8 cellular contexts compared by ENCODE assay signal in genomic region chr17:76735006-76735405, GRCh38. TPM values are rescaled to one million over a fixed set of nuclear protein-coding genes. Genes with fewer than 3 reads are reported as not detected.
DNase-seq lines count a peak whose midpoint lies in the region; ATAC-seq and TF ChIP-seq lines count a peak whose summit lies in the region.

No MANE protein-coding gene starts in this region.

- 10 to 18% (median 10%) methylated on average over 5 of the region's 5 CpGs for WGBS in psoas muscle, 3 donors

- peaks cover 0 to 58% of the 10 kb centered on the region in 2 donors for H3K36me3 ChIP-seq in psoas muscle (ENCODE audit: insufficient read depth in 1 of 2, low read depth in 1 of 2)

- peaks cover 52% of the 10 kb centered on the region for H3K4me1 Mint-ChIP-seq in activated CD4-positive, alpha-beta T cell treated with anti-CD3 and anti-CD28 coated beads for 36 hours

- no peak for DNase-seq in activated CD4-positive, alpha-beta T cell treated with anti-CD3 and anti-CD28 coated beads for 36 hours
- no peak for DNase-seq in activated CD4-positive, alpha-beta T cell treated with anti-CD3 and anti-CD28 coated beads for 4 hours
- peak; percentile 66 for DNase-seq in RKO (ENCODE audit: low spot score)
- peak; percentile 62 to 68 for DNase-seq in erythroblast (lab: John Stamatoyannopoulos, UW)
- no peak for DNase-seq in psoas muscle
- no peak for DNase-seq in anterior cingulate cortex (lab: John Stamatoyannopoulos, UW)
- DNase-seq in mesenteric fat pad (ENCODE audit: low spot score), result no peak
- no peak for DNase-seq in NK-92 treated with Interleukin-12 subunit alpha and Interleukin-12 subunit beta, amount 100 ng/mL, for 24 hours (lab: John Stamatoyannopoulos, UW)

- no peak for ATAC-seq in activated CD4-positive, alpha-beta T cell treated with anti-CD3 and anti-CD28 coated beads for 36 hours
- ATAC-seq in psoas muscle, result no peak

- H3K4me3 Mint-ChIP-seq in activated CD4-positive, alpha-beta T cell treated with anti-CD3 and anti-CD28 coated beads for 36 hours, result peak overlapping the region; percentile 85

- peak overlapping the region; percentile 89 for H3K27ac ChIP-seq in psoas muscle

- intact Hi-C loops in activated CD4-positive, alpha-beta T cell treated with anti-CD3 and anti-CD28 coated beads for 36 hours (cut with DNase I, micrococcal nuclease), result loop anchor here (1.0 to 10.0 kb wide), 10 partner anchors 178 to 1960 kb away; partner anchors contain the start of genes ACOX1 (in 1 of the 2), NAT9 (in 1 of the 2), SEC14L1 (in 1 of the 2) and TEN1 (in 1 of the 2)
- intact Hi-C loops in psoas muscle (cut with DNase I), result no loop called here

- H3K9me3 ChIP-seq in psoas muscle, result no peaks in the 10 kb centered on the region

- H3K27me3 Mint-ChIP-seq in activated CD4-positive, alpha-beta T cell treated with anti-CD3 and anti-CD28 coated beads for 36 hours, result no peaks in the 10 kb centered on the region

- CTCF ChIA-PET in activated CD4-positive, alpha-beta T cell treated with anti-CD3 and anti-CD28 coated beads for 36 hours (lab: Charles Lee), result interaction anchor here (0.7 kb wide), 1 partner anchor 176 kb away, joined by 5 read pairs; no protein-coding TSS in a partner anchor

- POLR2A ChIA-PET in activated CD4-positive, alpha-beta T cell treated with anti-CD3 and anti-CD28 coated beads for 36 hours (lab: Charles Lee), result interaction anchor here (0.6 to 1.3 kb wide), 5 partner anchors 8 to 1554 kb away, joined by 3 to 9 read pairs (median 4); no protein-coding TSS in a partner anchor

- peaks cover 62% of the 10 kb centered on the region for H3K36me3 Mint-ChIP-seq in activated CD4-positive, alpha-beta T cell treated with anti-CD3 and anti-CD28 coated beads for 36 hours (ENCODE audit: low read depth)

- TF ChIP-seq POLR2A in erythroblast (IDR thresholded peaks at IDR 0.05; ENCODE audit: low read length), result no peak

- peaks cover 50% of the 10 kb centered on the region for H3K4me1 ChIP-seq in psoas muscle

- no peak for TF ChIP-seq CTCF in psoas muscle (IDR thresholded peaks at IDR 0.05)

- peak overlapping the region; percentile 72 for H3K4me3 ChIP-seq in psoas muscle

- H3K27ac Mint-ChIP-seq in activated CD4-positive, alpha-beta T cell treated with anti-CD3 and anti-CD28 coated beads for 36 hours, result peak overlapping the region; percentile 96

- H3K27me3 ChIP-seq in psoas muscle (ENCODE audit: insufficient read depth in 3 of 3, low read length in 2 of 3), result no peaks in the 10 kb centered on the region

- no peaks in the 10 kb centered on the region for H3K9me3 Mint-ChIP-seq in activated CD4-positive, alpha-beta T cell treated with anti-CD3 and anti-CD28 coated beads for 36 hours (ENCODE audit: low read depth)

RNA-seq across cellular contexts. Expression of gene SRSF2, which starts 2.1 kb away (rescaled TPM):
- total RNA-seq in activated CD4-positive, alpha-beta T cell treated with anti-CD3 and anti-CD28 coated beads for 36 hours, result 100 to 1,000 TPM; 335 to 340 TPM
- 100 to 1,000 TPM in 2 of 4 donors, 10 to 100 TPM in 2; 57.9 to 128 (median 90.6) TPM for total RNA-seq in psoas muscle
- polyA plus RNA-seq in psoas muscle, result 100 to 1,000 TPM in 2 of 3 donors, 10 to 100 TPM in 1; 81.9 to 135 (median 118) TPM
- 179 TPM for total RNA-seq in mesenteric fat pad

RNA-seq across cellular contexts. Expression of gene MFSD11, which starts 2.9 kb away (rescaled TPM):
- 10 to 100 TPM; 10.3 to 15.1 TPM for total RNA-seq in activated CD4-positive, alpha-beta T cell treated with anti-CD3 and anti-CD28 coated beads for 36 hours
- total RNA-seq in psoas muscle (10 to 100 TPM; 18.7 to 26.5 (median 22.0) TPM), mesenteric fat pad (23.2 TPM)
- polyA plus RNA-seq in psoas muscle, result 10 to 100 TPM; 10.1 to 27.4 (median 10.3) TPM

RNA-seq across cellular contexts. Expression of gene METTL23, which starts 8.4 kb away (rescaled TPM):
- total RNA-seq in activated CD4-positive, alpha-beta T cell treated with anti-CD3 and anti-CD28 coated beads for 36 hours, result 10 to 100 TPM; 18.9 to 25.3 TPM
- total RNA-seq in psoas muscle, result 10 to 100 TPM; 19.0 to 27.0 (median 24.3) TPM
- polyA plus RNA-seq in psoas muscle, result 10 to 100 TPM; 30.8 to 54.0 (median 36.5) TPM
- total RNA-seq in mesenteric fat pad, result 32.2 TPM

RNA-seq across cellular contexts. Expression of gene JMJD6, which starts 8.6 kb away (rescaled TPM):
- 10 to 100 TPM; 51.3 to 65.5 TPM for total RNA-seq in activated CD4-positive, alpha-beta T cell treated with anti-CD3 and anti-CD28 coated beads for 36 hours
- total RNA-seq in psoas muscle (10 to 100 TPM; 30.8 to 61.9 (median 53.6) TPM), mesenteric fat pad (55.3 TPM)
- polyA plus RNA-seq in psoas muscle, result 10 to 100 TPM; 32.3 to 81.9 (median 51.6) TPM

RNA-seq across cellular contexts. Expression of gene MXRA7, which starts 24.2 kb away (rescaled TPM):
- total RNA-seq in activated CD4-positive, alpha-beta T cell treated with anti-CD3 and anti-CD28 coated beads for 36 hours, result 10 to 100 TPM; 18.4 to 20.2 TPM
- total RNA-seq in psoas muscle (10 to 100 TPM; 40.8 to 75.1 (median 52.0) TPM), mesenteric fat pad (193 TPM)
- 10 to 100 TPM; 34.6 to 43.2 (median 37.6) TPM for polyA plus RNA-seq in psoas muscle

Comparison
In these comparisons a context has a peak if more than half of its experiments do, and no peak if none do; other contexts are left out.
1. DNase-seq: peak in RKO (single experiment) and erythroblast (2 of 2); none in activated CD4-positive, alpha-beta T cell treated with anti-CD3 and anti-CD28 coated beads for 36 hours (single experiment), activated CD4-positive, alpha-beta T cell treated with anti-CD3 and anti-CD28 coated beads for 4 hours (0 of 2), psoas muscle (0 of 2), anterior cingulate cortex (0 of 58), mesenteric fat pad (single experiment) and NK-92 treated with Interleukin-12 subunit alpha and Interleukin-12 subunit beta, amount 100 ng/mL, for 24 hours (single experiment).
2. intact Hi-C loops: an anchor here in activated CD4-positive, alpha-beta T cell treated with anti-CD3 and anti-CD28 coated beads for 36 hours (1.0 to 10.0 kb wide); none called in psoas muscle.